Comparison of ENCODE assay signal across 11 cellular contexts in genomic region chr2:146874260-146874658, GRCh38.
DNase-seq lines count a peak whose midpoint lies in the region; ATAC-seq, FAIRE-seq and TF ChIP-seq lines count a peak whose summit lies in the region.
"Had no signal": no experiment of that assay in that cellular context is flagged by ENCODE, and none has a peak within 500 bp of the region (broad histone marks: within the 10 kb centered on the region; RNA-seq: fewer than 3 reads in every experiment).

No MANE protein-coding gene starts in this region.

- no peaks in the 10 kb centered on the region for H3K27me3 ChIP-seq in GM23248 (replicated peaks; ENCODE audit: insufficient read depth)
- no peaks in the 10 kb centered on the region for H3K27me3 ChIP-seq in PC-3 (ENCODE audit: low read length)
- H3K27me3 ChIP-seq in neural progenitor cell = no peaks in the 10 kb centered on the region
- H3K27me3 ChIP-seq: adrenal gland, hepatocyte had no signal

- no peaks in the 10 kb centered on the region for H3K79me2 ChIP-seq in GM23248 (ENCODE audit: insufficient read depth)
- H3K79me2 ChIP-seq in PC-3 (ENCODE audit: low read length) = no peaks in the 10 kb centered on the region
- no peaks in the 10 kb centered on the region for H3K79me2 ChIP-seq in neural progenitor cell (ENCODE audit: low read depth)
- H3K79me2 ChIP-seq: hepatocyte had no signal

- H3F3A ChIP-seq in GM23248 (ENCODE audit: insufficient read depth) (no peaks in the 10 kb centered on the region), PC-3 (ENCODE audit: low read length, unreplicated experiment) (peaks cover 5% of the 10 kb centered on the region), neural progenitor cell (ENCODE audit: low read depth) (no peaks in the 10 kb centered on the region)

- H3K27ac ChIP-seq in GM23248 = no peak overlapping the region
- peak overlapping the region; percentile 89 for H3K27ac ChIP-seq in PC-3 (ENCODE audit: low read length)
- H3K27ac ChIP-seq in neural progenitor cell = no peak overlapping the region
- H3K27ac ChIP-seq: adrenal gland, hepatocyte had no signal

- peaks cover 9% of the 10 kb centered on the region; the same call in 1 of the 2 replicates for H3K4me1 ChIP-seq in GM23248 (ENCODE audit: insufficient read depth)
- peaks cover 25% of the 10 kb centered on the region for H3K4me1 ChIP-seq in PC-3 (ENCODE audit: insufficient read depth, low read length)
- no peaks in the 10 kb centered on the region for H3K4me1 ChIP-seq in neural progenitor cell
- H3K4me1 ChIP-seq: adrenal gland had no signal

- H3K9me3 Mint-ChIP-seq in endothelial cell (ENCODE audit: unreplicated experiment) = no peaks in the 10 kb centered on the region
- no peaks in the 10 kb centered on the region for H3K9me3 Mint-ChIP-seq in neural progenitor cell
- H3K9me3 Mint-ChIP-seq in type B pancreatic cell = no peaks in the 10 kb centered on the region
- H3K9me3 Mint-ChIP-seq: neural crest cell had no signal

- POLR2A ChIA-PET in PC-3 (lab: Charles Lee; ENCODE audit: unreplicated experiment) = no interaction called here

- no peak overlapping the region for H3K4me2 ChIP-seq in GM23248 (ENCODE audit: unreplicated experiment)
- peak overlapping the region; percentile 55 for H3K4me2 ChIP-seq in PC-3 (ENCODE audit: low read length)
- H3K4me2 ChIP-seq in neural progenitor cell = no peak overlapping the region
- H3K4me2 ChIP-seq: hepatocyte had no signal

- no peak overlapping the region for H3K4me3 Mint-ChIP-seq in endothelial cell (ENCODE audit: unreplicated experiment)
- H3K4me3 Mint-ChIP-seq in neural progenitor cell = no peak overlapping the region
- no peak overlapping the region for H3K4me3 Mint-ChIP-seq in type B pancreatic cell
- H3K4me3 Mint-ChIP-seq: neural crest cell had no signal

- H4K20me1 ChIP-seq in GM23248 (ENCODE audit: insufficient read depth) (no peaks in the 10 kb centered on the region), PC-3 (ENCODE audit: low read length) (no peaks in the 10 kb centered on the region), neural progenitor cell (ENCODE audit: low read depth) (no peaks in the 10 kb centered on the region)

- DNase-seq in GM23248 (peak; percentile 46), PC-3 (peak; percentile 98), endothelial cell (ENCODE audit: low spot score) (peak; percentile 38), neural progenitor cell (ENCODE audit: low spot score) (no peak), type B pancreatic cell (ENCODE audit: extremely low spot score, unreplicated experiment) (no peak), frontal cortex (ENCODE audit: low spot score in 2 of 2) (no peak), HUDEP-2 (lab: John Stamatoyannopoulos, UW; ENCODE audit: unreplicated experiment in 76 of 76) (no peak)
- DNase-seq: adrenal gland had no signal

- H3K4me1 Mint-ChIP-seq in endothelial cell (ENCODE audit: unreplicated experiment) (peaks cover 21% of the 10 kb centered on the region), neural progenitor cell (no peaks in the 10 kb centered on the region), type B pancreatic cell (ENCODE audit: unreplicated experiment) (no peaks in the 10 kb centered on the region)
- H3K4me1 Mint-ChIP-seq: neural crest cell had no signal

- intact Hi-C loops in PC-3 (cut with micrococcal nuclease) = loop anchor here (1.0 to 2.0 kb wide), 3 partner anchors 40 to 140 kb away; no protein-coding TSS in a partner anchor

- CTCF ChIA-PET in PC-3 (lab: Charles Lee) = no interaction called here

- H3K36me3 ChIP-seq in GM23248 (ENCODE audit: low read depth) (no peaks in the 10 kb centered on the region), PC-3 (ENCODE audit: low read depth, low read length) (no peaks in the 10 kb centered on the region), neural progenitor cell (no peaks in the 10 kb centered on the region)
- H3K36me3 ChIP-seq: adrenal gland had no signal

- no peaks in the 10 kb centered on the region for H3K9me2 ChIP-seq in GM23248 (ENCODE audit: insufficient read depth)
- H3K9me2 ChIP-seq in PC-3 (replicated peaks; ENCODE audit: low read length) = no peaks in the 10 kb centered on the region

- H3K27me3 Mint-ChIP-seq in endothelial cell (ENCODE audit: unreplicated experiment) = no peaks in the 10 kb centered on the region
- no peaks in the 10 kb centered on the region for H3K27me3 Mint-ChIP-seq in neural progenitor cell (ENCODE audit: insufficient read depth, low read depth)
- no peaks in the 10 kb centered on the region for H3K27me3 Mint-ChIP-seq in type B pancreatic cell

- H3K27ac Mint-ChIP-seq in endothelial cell (ENCODE audit: unreplicated experiment) (peak overlapping the region; percentile 42), neural progenitor cell (no peak overlapping the region), type B pancreatic cell (no peak overlapping the region)

- no peak overlapping the region for H3K9ac ChIP-seq in GM23248
- peak overlapping the region; percentile 43 for H3K9ac ChIP-seq in PC-3 (ENCODE audit: low read length)
- no peak overlapping the region for H3K9ac ChIP-seq in neural progenitor cell

- 56 to 60% methylated on average over 4 of the region's 4 CpGs for WGBS in GM23248 (ENCODE audit: low coverage in 1 of 2, low lambda C conversion rate in 2 of 2, missing lambda C conversion rate in 2 of 2), 2 experiments

- ATAC-seq in PC-3 = peak; percentile 95
- no peak for ATAC-seq in HG02884 (IDR thresholded peaks at IDR 0.05; ENCODE audit: unreplicated experiment)

- no peak overlapping the region for H3K4me3 ChIP-seq in GM23248
- peak overlapping the region; percentile 39 for H3K4me3 ChIP-seq in PC-3 (ENCODE audit: low read length)
- H3K4me3 ChIP-seq in neural progenitor cell = no peak overlapping the region
- H3K4me3 ChIP-seq: adrenal gland, hepatocyte had no signal

- H2AFZ ChIP-seq in GM23248 (no peak overlapping the region), PC-3 (ENCODE audit: low read length) (peak overlapping the region; percentile 9; the same call in 1 of the 2 replicates), neural progenitor cell (replicated peaks) (peak overlapping the region; percentile 12)
- H2AFZ ChIP-seq: hepatocyte had no signal

- TF ChIP-seq CTCF in PC-3 (conservative IDR thresholded peaks at IDR 0.05; ENCODE audit: low read depth, low read length) (no peak), endothelial cell (IDR thresholded peaks at IDR 0.05; ENCODE audit: unreplicated experiment) (no peak), neural progenitor cell (IDR thresholded peaks at IDR 0.05) (no peak), type B pancreatic cell (conservative IDR thresholded peaks at IDR 0.05) (no peak)

- in situ Hi-C loops in GM23248 (cut with MboI) = no loop called here

- H3K9me3 ChIP-seq in GM23248 (ENCODE audit: low read depth) (no peaks in the 10 kb centered on the region), PC-3 (ENCODE audit: low read length) (no peaks in the 10 kb centered on the region), neural progenitor cell (ENCODE audit: low read depth) (no peaks in the 10 kb centered on the region)
- H3K9me3 ChIP-seq: adrenal gland had no signal

- FAIRE-seq in frontal cortex (lab: Jason Lieb, UNC) = no peak

- BruUV-seq in PC-3 (replicated peaks; lab: Mats Ljungman, UMichigan) = no TSS peak

- H3K36me3 Mint-ChIP-seq in endothelial cell (ENCODE audit: low read depth, unreplicated experiment) (no peaks in the 10 kb centered on the region), neural progenitor cell (no peaks in the 10 kb centered on the region), type B pancreatic cell (no peaks in the 10 kb centered on the region)

Comparison
In these comparisons a context has a peak if more than half of its experiments do, and no peak if none do; other contexts are left out.
1. DNase-seq: peak in GM23248 (single experiment), PC-3 (single experiment) and endothelial cell (single experiment); none in neural progenitor cell (single experiment), type B pancreatic cell (single experiment), frontal cortex (0 of 2) and HUDEP-2 (0 of 76).